In the genomic region with DNA sequence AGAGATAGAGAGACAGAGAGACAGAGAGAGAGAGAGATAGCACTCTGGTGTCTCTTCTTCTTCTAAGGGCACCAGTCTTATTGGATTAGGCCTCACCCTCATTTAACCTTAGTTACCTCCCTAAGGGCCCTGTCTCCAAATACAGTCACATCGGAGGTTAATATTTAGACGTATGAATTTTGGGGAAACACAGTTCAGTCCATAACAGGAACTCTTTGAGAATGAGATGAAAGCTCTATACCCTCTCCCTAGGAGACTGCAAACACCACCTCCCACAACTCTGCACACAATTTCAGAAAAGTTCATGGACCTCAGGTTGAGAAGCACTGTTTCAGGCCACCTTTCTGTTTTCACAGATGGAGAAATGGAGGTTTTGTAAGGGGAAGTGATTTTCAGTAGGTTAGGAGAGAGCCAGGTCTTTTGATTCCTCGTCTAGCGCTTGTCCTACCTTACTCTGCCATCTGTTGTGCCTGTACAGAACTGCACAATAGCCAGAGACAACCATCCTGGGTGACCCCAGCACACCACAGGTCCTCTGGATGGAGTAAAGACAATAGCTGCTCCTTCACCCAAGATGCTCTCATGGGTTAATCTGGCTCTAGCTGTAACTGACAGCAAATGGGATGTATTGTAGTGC, we compare ENCODE assay signal across 1 cellular context.
TF ChIP-seq lines count a peak whose summit lies in the region.

No MANE protein-coding gene starts in this region.

TF ChIP-seq in HepG2, 621 proteins besides CTCF, POLR2A, EP300 and RAD21 (continued from another document):
- peak; percentile 71 for TF ChIP-seq STAG1 (CRISPR knock-in tag; IDR thresholded peaks at IDR 0.05)
